ENCODE assay signal across 15 cellular contexts in genomic region chr1:107926436-107927080, GRCh38. TPM values are rescaled to one million over a fixed set of nuclear protein-coding genes. Genes with fewer than 3 reads are reported as not detected.
DNase-seq lines count a peak whose midpoint lies in the region; ATAC-seq lines count a peak whose summit lies in the region.
"Had no signal": no experiment of that assay in that cellular context is flagged by ENCODE, and none has a peak within 500 bp of the region (broad histone marks: within the 10 kb centered on the region; RNA-seq: fewer than 3 reads in every experiment).

No MANE protein-coding gene starts in this region.

- H3K4me1 ChIP-seq in SJCRH30: peaks cover 11% of the 10 kb centered on the region
- H3K4me1 ChIP-seq: left ventricle myocardium inferior, thyroid gland had no signal

- H3K36me3 ChIP-seq in SJCRH30: no peaks in the 10 kb centered on the region; the same call in none of the 2 replicates
- H3K36me3 ChIP-seq: left ventricle myocardium inferior, thyroid gland had no signal

- H3K27me3 ChIP-seq in SJCRH30: no peaks in the 10 kb centered on the region
- H3K27me3 ChIP-seq: hepatocyte, thyroid gland had no signal

- no peak overlapping the region for H3K27ac ChIP-seq in SJCRH30
- H3K27ac ChIP-seq: 22Rv1, hepatocyte, left ventricle myocardium inferior, thyroid gland had no signal

- H3K9me3 ChIP-seq in SJCRH30 (replicated peaks): no peaks in the 10 kb centered on the region; the same call in 1 of the 2 replicates
- H3K9me3 ChIP-seq: left ventricle myocardium inferior, thyroid gland had no signal

- H3K4me3 ChIP-seq in SJCRH30: no peak overlapping the region
- H3K4me3 ChIP-seq: hepatocyte, left ventricle myocardium inferior, thyroid gland had no signal

- peak; percentile 17 for DNase-seq in DMS53 (lab: John Stamatoyannopoulos, UW)
- DNase-seq in DMS53 treated with DMSO at 0.1 percent for 48 hours (lab: John Stamatoyannopoulos, UW; ENCODE audit: unreplicated experiment): no peak
- peak; percentile 82 to 90 for DNase-seq in SJCRH30
- peak; percentile 57 for DNase-seq in myocyte (ENCODE audit: low read depth)
- DNase-seq in amniotic stem cell (lab: John Stamatoyannopoulos, UW): no peak
- DNase-seq in NCI-H1105 (lab: John Stamatoyannopoulos, UW): no peak
- DNase-seq in NCI-H1930 (lab: John Stamatoyannopoulos, UW): no peak
- DNase-seq: activated CD8-positive, alpha-beta memory T cell treated with anti-CD3 and anti-CD28 coated beads for 24 hours; activated gamma-delta T cell treated with Interleukin-2 at 50 U/mL for 16 hours; left ventricle myocardium inferior; NCI-H2029 treated with DMSO at 0.1 percent for 48 hours; thyroid gland had no signal

- peak; percentile 43 for ATAC-seq in HG03442 (IDR thresholded peaks at IDR 0.05; ENCODE audit: unreplicated experiment)

RNA-seq across cellular contexts. Expression of gene VAV3, which starts 38.4 kb away (rescaled TPM):
- total RNA-seq in SJCRH30 (2014; rRNA removed; shearing (Covaris generic)): 26.7 and 35.5 TPM in 2 replicates
- 1.4 and 1.8 TPM in 2 replicates for total RNA-seq in myocyte
- 0.24 TPM for polyA plus RNA-seq in myocyte (2012)

Comparison
In these comparisons a context has a peak if more than half of its experiments do, and no peak if none do; other contexts are left out.
1. DNase-seq: peak in DMS53 (single experiment), SJCRH30 (2 of 2) and myocyte (single experiment); none in DMS53 treated with DMSO at 0.1 percent for 48 hours (single experiment), amniotic stem cell (single experiment), NCI-H1105 (single experiment) and NCI-H1930 (0 of 2).